ENCODE assay signal across 8 cellular contexts in the genomic region with DNA sequence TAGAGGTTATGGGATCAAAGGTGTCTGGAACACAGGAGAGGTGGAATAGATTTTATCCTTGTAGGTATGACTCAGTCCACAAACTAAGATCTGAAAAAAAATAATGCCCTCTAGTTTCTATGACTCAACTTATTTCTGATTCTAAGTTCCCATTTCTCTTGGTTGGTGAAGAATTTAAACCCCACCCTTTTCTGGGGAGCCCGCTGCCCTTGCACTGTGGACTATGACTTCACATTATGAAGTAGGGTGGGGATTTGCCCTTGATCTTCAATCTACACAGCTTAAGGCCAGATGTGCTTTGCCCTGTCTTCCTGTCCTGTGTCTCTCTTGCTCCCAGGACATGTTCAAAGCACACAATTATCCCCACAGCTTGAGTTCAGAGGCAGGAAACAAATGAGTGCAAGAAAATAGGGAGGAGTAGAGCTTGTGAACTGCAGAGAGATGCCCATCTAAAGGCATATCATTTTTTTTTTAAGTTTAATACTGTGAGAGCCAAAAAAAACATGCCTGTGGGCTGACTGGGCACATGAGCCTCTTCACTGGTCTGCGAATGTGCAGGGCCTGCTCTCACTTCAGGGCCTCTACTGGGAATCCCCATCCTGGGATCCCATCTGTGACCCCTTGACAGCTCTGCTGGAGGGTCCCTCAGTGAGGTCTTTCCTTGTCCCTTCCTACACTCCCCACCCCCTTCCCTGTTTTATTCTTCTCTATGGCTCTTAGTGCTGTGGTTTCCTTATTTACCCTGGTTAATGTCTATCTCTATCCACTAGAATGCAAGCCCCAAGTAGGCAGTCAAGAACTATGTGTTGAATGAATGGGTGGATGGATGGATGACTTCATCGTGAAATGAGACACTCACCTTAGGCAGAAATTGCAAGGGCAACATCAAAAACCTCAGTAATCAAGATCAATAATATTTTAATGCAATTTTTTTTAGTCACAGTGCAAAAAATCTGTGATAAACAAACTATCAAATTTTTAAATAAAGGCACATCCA.
DNase-seq lines count a peak whose midpoint lies in the region; ATAC-seq and TF ChIP-seq lines count a peak whose summit lies in the region.

No MANE protein-coding gene starts in this region.

- TF ChIP-seq CTCF in astrocyte of the cerebellum (IDR thresholded peaks at IDR 0.05; ENCODE audit: low read depth, low read length, missing control alignments), result no peak
- TF ChIP-seq CTCF in omental fat pad (IDR thresholded peaks at IDR 0.05), result no peak

- peaks cover 0 to 2% (median 0%) of the 10 kb centered on the region in 8 donors for H3K9me3 Mint-ChIP-seq in CD4-positive, alpha-beta memory T cell

- H3K36me3 Mint-ChIP-seq in CD4-positive, alpha-beta memory T cell, result peaks cover 0 to 3% of the 10 kb centered on the region in 2 donors

- H3K4me1 Mint-ChIP-seq in CD4-positive, alpha-beta memory T cell, result peaks cover 56 to 79% (median 70%) of the 10 kb centered on the region in 4 donors

- peaks cover 87% of the 10 kb centered on the region for H3K4me1 ChIP-seq in CD4-positive, alpha-beta memory T cell (ENCODE audit: insufficient read depth, low read length)

- peak overlapping the region; percentile 2 for H3K27ac ChIP-seq in CD4-positive, alpha-beta memory T cell (ENCODE audit: low read depth, low read length)

- CTCF ChIA-PET in CD4-positive, alpha-beta memory T cell (lab: Charles Lee; ENCODE audit: partially characterized antibody), result interaction anchor here (1.1 to 1.6 kb wide), 2 partner anchors 24 to 65 kb away, joined by 3 to 5 read pairs; no protein-coding TSS in a partner anchor

- H3K36me3 ChIP-seq in CD4-positive, alpha-beta memory T cell (ENCODE audit: insufficient read depth, low read length), result no peaks in the 10 kb centered on the region

- no peaks in the 10 kb centered on the region for H3K9me3 ChIP-seq in CD4-positive, alpha-beta memory T cell (ENCODE audit: control insufficient read depth in 1 of 2, low read length in 2 of 2)

- peak overlapping the region in 3 of 8 donors; percentile 50 to 69 (median 65) for H3K4me3 Mint-ChIP-seq in CD4-positive, alpha-beta memory T cell

- intact Hi-C loops in CD4-positive, alpha-beta memory T cell (cut with micrococcal nuclease), result no loop called here

- in situ Hi-C loops in astrocyte of the cerebellum (cut with HindIII; ENCODE audit: low sequenced_read_pairs), result no loop called here

- peak overlapping the region; percentile 53 to 87 (median 82) for H3K27ac Mint-ChIP-seq in CD4-positive, alpha-beta memory T cell

- H3K4me3 ChIP-seq in CD4-positive, alpha-beta memory T cell (ENCODE audit: low read length in 2 of 2), result no peak overlapping the region
- H3K4me3 ChIP-seq in astrocyte of the cerebellum (ENCODE audit: low read depth, low read length), result no peak overlapping the region

- POLR2A ChIA-PET in CD4-positive, alpha-beta memory T cell (lab: Charles Lee; ENCODE audit: partially characterized antibody), result interaction anchor here (0.6 to 1.2 kb wide), 2 partner anchors 48 to 65 kb away, joined by 3 to 5 read pairs; no protein-coding TSS in a partner anchor

- H3K27me3 ChIP-seq in CD4-positive, alpha-beta memory T cell (ENCODE audit: insufficient read depth, low read length), result no peaks in the 10 kb centered on the region

- peak; percentile 41 for ATAC-seq in GM21825 (IDR thresholded peaks at IDR 0.05; ENCODE audit: unreplicated experiment)
- peak; percentile 71 for ATAC-seq in omental fat pad (ENCODE audit: low FRiP score)
- ATAC-seq in GM21528 (IDR thresholded peaks at IDR 0.05; ENCODE audit: low FRiP score, unreplicated experiment), result no peak

- H3K27me3 Mint-ChIP-seq in CD4-positive, alpha-beta memory T cell, result no peaks in the 10 kb centered on the region

- peak in 1 of 5 donors; percentile 47 for DNase-seq in CD4-positive, alpha-beta memory T cell
- DNase-seq in NCI-H2227 treated with DMSO at 0.1 percent for 48 hours (lab: John Stamatoyannopoulos, UW) (peak; percentile 26), astrocyte of the cerebellum (ENCODE audit: low read depth) (peak; percentile 62), omental fat pad (ENCODE audit: low spot score) (no peak), cerebellar nuclear complex (lab: John Stamatoyannopoulos, UW) (no peak), RPMI8226 (no peak)

Comparison
In these comparisons a context has a peak if more than half of its experiments do, and no peak if none do; other contexts are left out.
1. DNase-seq: peak in NCI-H2227 treated with DMSO at 0.1 percent for 48 hours (single experiment) and astrocyte of the cerebellum (single experiment); none in omental fat pad (single experiment), cerebellar nuclear complex (0 of 2) and RPMI8226 (single experiment).